Comparison of ENCODE assay signal across 34 cellular contexts in genomic region chr19:18807861-18808331, GRCh38. TPM values are rescaled to one million over a fixed set of nuclear protein-coding genes. Genes with fewer than 3 reads are reported as not detected.
DNase-seq lines count a peak whose midpoint lies in the region; ATAC-seq lines count a peak whose summit lies in the region.
"Had no signal": no experiment of that assay in that cellular context is flagged by ENCODE, and none has a peak within 500 bp of the region (broad histone marks: within the 10 kb centered on the region; RNA-seq: fewer than 3 reads in every experiment).

No MANE protein-coding gene starts in this region.

- no peak overlapping the region for H3K4me3 ChIP-seq in mesodermal cell (ENCODE audit: extremely low read depth, insufficient read depth, low read length, poor library complexity, severe bottlenecking)
- no peak overlapping the region for H3K4me3 ChIP-seq in aorta (ENCODE audit: low read length in 2 of 2)
- H3K4me3 ChIP-seq: BLaER1, coronary artery, left lung, mucosa of descending colon, neural progenitor cell, spleen, tibial nerve had no signal

- WGBS in mesodermal cell (ENCODE audit: insufficient coverage in 2 of 2), 2 experiments = 85 to 87% methylated on average over 17 to 19 of the region's 19 CpGs
- WGBS in aorta, 2 donors = 74 to 80% methylated on average over 19 of the region's 19 CpGs

- ATAC-seq in Right ventricle myocardium inferior (peak; percentile 60), aorta (ENCODE audit: low FRiP score) (peak; percentile 61), GM19035 (IDR thresholded peaks at IDR 0.05; ENCODE audit: unreplicated experiment) (no peak), GM21619 (IDR thresholded peaks at IDR 0.05; ENCODE audit: unreplicated experiment) (no peak), HG03460 (IDR thresholded peaks at IDR 0.05; ENCODE audit: unreplicated experiment) (no peak)
- ATAC-seq: activated naive CD8-positive, alpha-beta T cell treated with anti-CD3 and anti-CD28 coated beads, Interleukin-2, amount 50 U/mL, for 24 hours; left lung; mucosa of descending colon; stimulated activated naive CD8-positive, alpha-beta T cell treated with anti-CD3 and anti-CD28 coated beads, Interleukin-15, Interleukin-2, amounts not matched to agents 100 U/mL and 50 U/mL, for 24 hours; WTC11 had no signal

- H3K36me3 ChIP-seq in mesodermal cell (ENCODE audit: control insufficient read depth, insufficient read depth, low read length) = no peaks in the 10 kb centered on the region
- H3K36me3 ChIP-seq in aorta (ENCODE audit: control insufficient read depth in 1 of 2, insufficient read depth in 2 of 2, low read length in 1 of 2) = no peaks in the 10 kb centered on the region
- H3K36me3 ChIP-seq: BLaER1, left lung, neural progenitor cell, spleen, tibial nerve had no signal

- no peaks in the 10 kb centered on the region for H3K27me3 ChIP-seq in aorta (ENCODE audit: control insufficient read depth in 1 of 2, insufficient read depth in 2 of 2, low read length in 1 of 2)
- H3K27me3 ChIP-seq: BLaER1 had no signal

- H3K9me3 ChIP-seq in mesodermal cell (ENCODE audit: control insufficient read depth, low read length) = no peaks in the 10 kb centered on the region
- no peaks in the 10 kb centered on the region for H3K9me3 ChIP-seq in aorta (ENCODE audit: control insufficient read depth, low read length)
- H3K9me3 ChIP-seq: BLaER1, Caco-2, left lung, mucosa of descending colon, SK-N-SH, spleen, tibial nerve had no signal

- intact Hi-C loops in Right ventricle myocardium inferior (cut with DNase I) (no loop called here), cardiac septum (cut with DNase I) (no loop called here), aorta (cut with DNase I) (no loop called here)

- H3K27ac ChIP-seq in mesodermal cell (ENCODE audit: low read depth, low read length, severe bottlenecking) (peak overlapping the region; percentile 16), aorta (ENCODE audit: low read depth in 1 of 2, low read length in 2 of 2) (no peak overlapping the region)
- H3K27ac ChIP-seq: 22Rv1, BLaER1, left lung, neural progenitor cell, spleen had no signal

- no peak for DNase-seq in Right ventricle myocardium inferior (ENCODE audit: missing footprints)
- no peak for DNase-seq in cardiac septum (ENCODE audit: low spot score)
- peak; percentile 18 for DNase-seq in fibroblast of peridontal ligament (ENCODE audit: extremely low read depth)
- peak; percentile 73 to 81 for DNase-seq in aorta
- DNase-seq: activated CD8-positive, alpha-beta memory T cell treated with anti-CD3 and anti-CD28 coated beads, Interleukin-2, amount 50 U/mL, for 48 hours; activated effector memory CD4-positive, alpha-beta T cell treated with Interleukin-2 at 50 U/mL for 16 hours; activated naive CD8-positive, alpha-beta T cell treated with anti-CD3 and anti-CD28 coated beads, Interleukin-2, amount 50 U/mL, for 24 hours; Caco-2; DMS79 treated with DMSO at 0.1 percent for 48 hours; endodermal cell; glutamatergic neuron; HCEC 1CT; KG1; left lung; mucosa of descending colon; NCI-H1694 treated with DMSO at 0.1 percent for 48 hours; NCI-H69; RPMI8226; SK-N-SH; spleen; stimulated activated CD4-positive, alpha-beta T cell treated with anti-CD3 and anti-CD28 coated beads, Interleukin-4, amount 100 ng/mL, for 24 hours; stimulated activated naive CD8-positive, alpha-beta T cell treated with anti-CD3 and anti-CD28 coated beads, Interleukin-15, Interleukin-2, amounts not matched to agents 100 U/mL and 50 U/mL, for 24 hours had no signal

- H3K4me1 ChIP-seq in mesodermal cell (ENCODE audit: control insufficient read depth, insufficient read depth, low read length, poor library complexity, severe bottlenecking) = no peaks in the 10 kb centered on the region
- peaks cover 0 to 2% of the 10 kb centered on the region in 2 donors for H3K4me1 ChIP-seq in aorta (ENCODE audit: control insufficient read depth in 1 of 2, insufficient read depth in 2 of 2, low read length in 2 of 2)
- H3K4me1 ChIP-seq: BLaER1, Caco-2, neural progenitor cell had no signal

RNA-seq across cellular contexts. Expression of gene COMP, which starts 16.8 kb away (rescaled TPM):
- not detected for total RNA-seq in Right ventricle myocardium inferior
- total RNA-seq in cardiac septum = 31.8 TPM
- polyA plus RNA-seq in mesodermal cell (2013, experiment 1 of 2) = 1.5 TPM
- 0.86 TPM for polyA plus RNA-seq in mesodermal cell (2013, experiment 2 of 2)
- total RNA-seq in aorta = 100 to 1,000 TPM in 1 of 2 donors, 10 to 100 TPM in 1; 15.8 to 142 TPM
- 10 to 100 TPM in 1 of 2 donors, 1 to 10 TPM in 1; 9.8 to 14.4 TPM for polyA plus RNA-seq in aorta
- total RNA-seq: bronchial epithelial cell, endodermal cell, pulmonary artery endothelial cell, spleen had no signal

RNA-seq across cellular contexts. Expression of gene UPF1, which starts 23.9 kb away (rescaled TPM):
- 37.0 TPM for total RNA-seq in Right ventricle myocardium inferior
- 40.2 TPM for total RNA-seq in cardiac septum
- 33.7 TPM for polyA plus RNA-seq in mesodermal cell (2013, experiment 1 of 2)
- polyA plus RNA-seq in mesodermal cell (2013, experiment 2 of 2) = 31.9 TPM
- 10 to 100 TPM; 53.7 to 75.6 TPM for total RNA-seq in aorta
- 10 to 100 TPM; 16.5 to 40.4 TPM for polyA plus RNA-seq in aorta

Comparison
In these comparisons a context has a peak if more than half of its experiments do, and no peak if none do; other contexts are left out.
1. RNA of gene COMP, which starts 16.8 kb away (total RNA-seq): 15.8 to 142 TPM in aorta and 31.8 TPM in cardiac septum (single experiment); not detected in Right ventricle myocardium inferior (single experiment); every median in the first group is over 10 times any median in the second.
2. ATAC-seq: peak in Right ventricle myocardium inferior (single experiment) and aorta (single experiment); none in GM19035 (single experiment), GM21619 (single experiment) and HG03460 (single experiment).
3. DNase-seq: peak in fibroblast of peridontal ligament (single experiment) and aorta (2 of 2); none in Right ventricle myocardium inferior (single experiment) and cardiac septum (single experiment).